In the genomic region with DNA sequence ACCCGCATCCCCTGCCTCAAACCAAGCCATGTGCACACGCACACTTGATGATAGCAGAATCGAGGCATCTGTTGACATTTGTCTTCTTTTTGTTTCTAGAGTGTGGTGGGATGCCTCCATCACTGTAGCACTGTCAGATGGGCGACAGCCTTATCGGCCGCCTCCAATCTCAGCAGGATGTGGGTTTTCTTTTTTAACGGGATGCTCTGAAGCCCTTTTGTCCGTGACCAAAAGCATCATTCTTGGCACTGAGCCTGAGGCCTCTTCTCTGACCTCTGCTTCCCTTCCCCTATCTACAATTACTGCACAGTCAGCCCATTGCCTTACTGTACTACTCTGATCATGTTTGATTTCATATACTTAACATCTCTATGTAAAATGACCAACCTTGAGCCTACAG, we compare ENCODE assay signal across 22 cellular contexts.
A peak's percentile ranks its signal among the peaks of the same experiment; 100 is the strongest.
DNase-seq lines count a peak whose midpoint lies in the region; TF ChIP-seq lines count a peak whose summit lies in the region.
"Had no signal": no experiment of that assay in that cellular context is flagged by ENCODE, and none has a peak within 500 bp of the region (broad histone marks: within the 10 kb centered on the region; RNA-seq: fewer than 3 reads in every experiment).

No MANE protein-coding gene starts in this region.

- H3K27me3 Mint-ChIP-seq in activated CD4-positive, alpha-beta T cell treated with anti-CD3 and anti-CD28 coated beads, Interleukin-2, amount 10 ng/mL, durations not matched to agents 24 days and 14 days, result no peaks in the 10 kb centered on the region
- H3K27me3 Mint-ChIP-seq in IgD-negative memory B cell (no peaks in the 10 kb centered on the region), brain (no peaks in the 10 kb centered on the region), mesothelial cell of epicardium (ENCODE audit: low read depth) (no peaks in the 10 kb centered on the region)
- H3K27me3 Mint-ChIP-seq: stimulated activated memory B cell treated with anti-CD40 and anti-IgM and Interleukin-4, amounts not matched to agents 10 μg/mL and 1 μg/mL and 100 μg/mL, for 72 hours had no signal

- DNase-seq in activated CD4-positive, alpha-beta T cell treated with anti-CD3 and anti-CD28 coated beads, Interleukin-2, amount 10 ng/mL, durations not matched to agents 24 days and 14 days, result peak; percentile 65
- no peak for DNase-seq in activated CD4-positive, alpha-beta T cell treated with anti-CD3 and anti-CD28 coated beads, Interleukin-2, amount 50 U/mL, for 48 hours
- DNase-seq in mesothelial cell of epicardium (ENCODE audit: low spot score in 2 of 2, unreplicated experiment in 2 of 2) (peak in 1 of 2 experiments; percentile 19), NCI-H526 (lab: John Stamatoyannopoulos, UW) (no peak), HK-2 (ENCODE audit: unreplicated experiment) (no peak), NCI-H1436 (lab: John Stamatoyannopoulos, UW) (no peak)
- DNase-seq: activated CD4-positive, alpha-beta T cell treated with anti-CD3 and anti-CD28 coated beads, Interleukin-2, amount 50 U/mL, for 1 hour; anterior cingulate cortex; DMS153; Karpas-422; mammary epithelial cell; NCI-H1417 treated with DMSO at 0.1 percent for 48 hours; NCI-H2171; Peyer's patch; SK-N-SH; spleen; trophoblast cell had no signal

- intact Hi-C loops in activated CD4-positive, alpha-beta T cell treated with anti-CD3 and anti-CD28 coated beads, Interleukin-2, amount 10 ng/mL, durations not matched to agents 24 days and 14 days (cut with micrococcal nuclease), result loop anchor here (10.0 kb wide), 2 partner anchors 220 to 460 kb away; a partner anchor contains a TSS

- peak overlapping the region; percentile 27 for H3K27ac Mint-ChIP-seq in activated CD4-positive, alpha-beta T cell treated with anti-CD3 and anti-CD28 coated beads, Interleukin-2, amount 10 ng/mL, durations not matched to agents 24 days and 14 days
- H3K27ac Mint-ChIP-seq in IgD-negative memory B cell (peak overlapping the region; percentile 13 to 57 (median 23)), brain (peak overlapping the region in 3 of 5 experiments; percentile 16 to 62 (median 34)), mesothelial cell of epicardium (peak overlapping the region; percentile 66)
- H3K27ac Mint-ChIP-seq: activated T-helper 2 cell treated with anti-CD3 and anti-CD28 coated beads, Interferon-gamma antibody, Interleukin-2, Interleukin-4, amounts not matched to agents 10 μg/mL and 5 μg/mL and 100 μg/mL, durations not matched to agents 14 hours and 24 hours and 36 hours; GM23338; stimulated activated memory B cell treated with anti-CD40 and anti-IgM and Interleukin-4, amounts not matched to agents 10 μg/mL and 1 μg/mL and 100 μg/mL, for 72 hours had no signal

- peaks cover 39% of the 10 kb centered on the region for H3K4me1 Mint-ChIP-seq in activated CD4-positive, alpha-beta T cell treated with anti-CD3 and anti-CD28 coated beads, Interleukin-2, amount 10 ng/mL, durations not matched to agents 24 days and 14 days
- H3K4me1 Mint-ChIP-seq in IgD-negative memory B cell, result peaks cover 21 to 33% (median 22%) of the 10 kb centered on the region in 3 donors
- peaks cover 52% of the 10 kb centered on the region for H3K4me1 Mint-ChIP-seq in brain
- H3K4me1 Mint-ChIP-seq in mesothelial cell of epicardium, result peaks cover 38% of the 10 kb centered on the region

- H3K36me3 Mint-ChIP-seq in activated CD4-positive, alpha-beta T cell treated with anti-CD3 and anti-CD28 coated beads, Interleukin-2, amount 10 ng/mL, durations not matched to agents 24 days and 14 days (ENCODE audit: low read depth), result peaks cover 14% of the 10 kb centered on the region
- H3K36me3 Mint-ChIP-seq in IgD-negative memory B cell, result peaks cover 15% of the 10 kb centered on the region
- peaks cover 18% of the 10 kb centered on the region for H3K36me3 Mint-ChIP-seq in brain
- H3K36me3 Mint-ChIP-seq in mesothelial cell of epicardium, result peaks cover 6% of the 10 kb centered on the region

- H3K4me3 Mint-ChIP-seq in activated CD4-positive, alpha-beta T cell treated with anti-CD3 and anti-CD28 coated beads, Interleukin-2, amount 10 ng/mL, durations not matched to agents 24 days and 14 days, result no peak overlapping the region
- peak overlapping the region in 2 of 4 donors; percentile 58 to 61 for H3K4me3 Mint-ChIP-seq in IgD-negative memory B cell
- H3K4me3 Mint-ChIP-seq in brain, result no peak overlapping the region
- H3K4me3 Mint-ChIP-seq in mesothelial cell of epicardium, result no peak overlapping the region
- H3K4me3 Mint-ChIP-seq: GM23338; stimulated activated memory B cell treated with anti-CD40 and anti-IgM and Interleukin-4, amounts not matched to agents 10 μg/mL and 1 μg/mL and 100 μg/mL, for 72 hours had no signal

- TF ChIP-seq CTCF in brain (conservative IDR thresholded peaks at IDR 0.05), result no peak
- TF ChIP-seq CTCF in mesothelial cell of epicardium (IDR thresholded peaks at IDR 0.05; ENCODE audit: unreplicated experiment), result no peak

- H3K9me3 Mint-ChIP-seq in activated CD4-positive, alpha-beta T cell treated with anti-CD3 and anti-CD28 coated beads, Interleukin-2, amount 10 ng/mL, durations not matched to agents 24 days and 14 days, result no peaks in the 10 kb centered on the region
- H3K9me3 Mint-ChIP-seq in IgD-negative memory B cell, result no peaks in the 10 kb centered on the region
- peaks cover 0 to 3% (median 2%) of the 10 kb centered on the region in 5 experiments for H3K9me3 Mint-ChIP-seq in brain
- H3K9me3 Mint-ChIP-seq in mesothelial cell of epicardium, result no peaks in the 10 kb centered on the region
- H3K9me3 Mint-ChIP-seq: activated T-helper 2 cell treated with anti-CD3 and anti-CD28 coated beads, Interferon-gamma antibody, Interleukin-2, Interleukin-4, amounts not matched to agents 10 μg/mL and 5 μg/mL and 100 μg/mL, durations not matched to agents 14 hours and 24 hours and 36 hours; stimulated activated memory B cell treated with anti-CD40 and anti-IgM and Interleukin-4, amounts not matched to agents 10 μg/mL and 1 μg/mL and 100 μg/mL, for 72 hours had no signal
